12 cellular contexts compared by ENCODE assay signal in genomic region chr20:40564997-40565680, GRCh38.
DNase-seq lines count a peak whose midpoint lies in the region; ATAC-seq and TF ChIP-seq lines count a peak whose summit lies in the region.
"Had no signal": no experiment of that assay in that cellular context is flagged by ENCODE, and none has a peak within 500 bp of the region (broad histone marks: within the 10 kb centered on the region; RNA-seq: fewer than 3 reads in every experiment).

No MANE protein-coding gene starts in this region.

- H3K4me2 ChIP-seq in osteoblast (ENCODE audit: insufficient read depth, low read length) = peak overlapping the region; percentile 7

- DNase-seq in Calu3 (peak; percentile 49), NCI-H226 (peak; percentile 47), epidermal melanocyte (ENCODE audit: insufficient read length, low spot score) (peak; percentile 40), osteoblast (ENCODE audit: insufficient read length, low spot score, missing footprints) (peak; percentile 89), BE2C (no peak), SKM-1 (lab: John Stamatoyannopoulos, UW; ENCODE audit: unreplicated experiment) (no peak), NCI-H510A (lab: John Stamatoyannopoulos, UW) (no peak)
- DNase-seq: GOT3, NCI-H2081, transverse colon had no signal

- H3K9me3 Mint-ChIP-seq in Calu3 (ENCODE audit: low read depth, unreplicated experiment) = no peaks in the 10 kb centered on the region

- no TSS peak for BruUV-seq in Calu3 (replicated peaks; lab: Mats Ljungman, UMichigan)

- H3K9me3 ChIP-seq in osteoblast (ENCODE audit: low read depth, low read length) (no peaks in the 10 kb centered on the region), BE2C (no peaks in the 10 kb centered on the region)
- H3K9me3 ChIP-seq: ascending aorta, transverse colon had no signal

- H3K4me3 ChIP-seq in osteoblast (ENCODE audit: insufficient read depth, low read length) (no peak overlapping the region), BE2C (ENCODE audit: low read depth, low read length) (no peak overlapping the region)
- H3K4me3 ChIP-seq: ascending aorta, transverse colon had no signal

- no peaks in the 10 kb centered on the region for H4K20me1 ChIP-seq in osteoblast (ENCODE audit: insufficient read depth, low read length)

- peaks cover 7% of the 10 kb centered on the region for H3K36me3 Mint-ChIP-seq in Calu3 (ENCODE audit: insufficient read depth, unreplicated experiment)

- no peak for ATAC-seq in HG03280 (IDR thresholded peaks at IDR 0.05; ENCODE audit: unreplicated experiment)

- intact Hi-C loops in Calu3 (cut with micrococcal nuclease; ENCODE audit: unreplicated experiment) = loop anchor here (5.0 kb wide), 1 partner anchor 47 kb away; no protein-coding TSS in a partner anchor

- H3K27me3 ChIP-seq in osteoblast (ENCODE audit: insufficient read depth, low read length) = no peaks in the 10 kb centered on the region
- H3K27me3 ChIP-seq in BE2C = no peaks in the 10 kb centered on the region
- H3K27me3 ChIP-seq: ascending aorta, transverse colon had no signal

- H3K36me3 ChIP-seq in osteoblast (ENCODE audit: insufficient read depth, low read length) (no peaks in the 10 kb centered on the region), BE2C (no peaks in the 10 kb centered on the region)
- H3K36me3 ChIP-seq: ascending aorta, transverse colon had no signal

- peaks cover 12% of the 10 kb centered on the region for H3K4me1 ChIP-seq in osteoblast (ENCODE audit: insufficient read depth, low read length)
- no peaks in the 10 kb centered on the region for H3K4me1 ChIP-seq in BE2C

- peaks cover 32% of the 10 kb centered on the region for H3K4me1 Mint-ChIP-seq in Calu3 (ENCODE audit: low read depth, unreplicated experiment)

- H3K4me3 Mint-ChIP-seq in Calu3 (ENCODE audit: low read depth, unreplicated experiment) = peak overlapping the region; percentile 5

- peak overlapping the region; percentile 65 for H3K27ac Mint-ChIP-seq in Calu3 (ENCODE audit: unreplicated experiment)

- CTCF ChIA-PET in Calu3 (lab: Charles Lee) = interaction anchor here (0.6 to 0.9 kb wide), 2 partner anchors 113 kb away, joined by 3 to 4 read pairs; no protein-coding TSS in a partner anchor

- no peak overlapping the region for H3K27ac ChIP-seq in osteoblast (ENCODE audit: low read depth, low read length)
- H3K27ac ChIP-seq: ascending aorta, transverse colon had no signal

- H3K27me3 Mint-ChIP-seq in Calu3 (ENCODE audit: unreplicated experiment) = no peaks in the 10 kb centered on the region

- no peaks in the 10 kb centered on the region for H3K79me2 ChIP-seq in osteoblast (ENCODE audit: insufficient read depth, low read length)

- no peak for TF ChIP-seq CTCF in Calu3 (IDR thresholded peaks at IDR 0.05; ENCODE audit: unreplicated experiment)
- TF ChIP-seq CTCF in osteoblast (IDR thresholded peaks at IDR 0.05; ENCODE audit: extremely low read depth, low read depth, low read length) = no peak
- no peak for TF ChIP-seq CTCF in BE2C (IDR thresholded peaks at IDR 0.05; ENCODE audit: low read depth, low read length)

- no peak overlapping the region for H2AFZ ChIP-seq in osteoblast (ENCODE audit: low read length)

Comparison
In these comparisons a context has a peak if more than half of its experiments do, and no peak if none do; other contexts are left out.
1. DNase-seq: peak in Calu3 (single experiment), NCI-H226 (single experiment), epidermal melanocyte (single experiment) and osteoblast (single experiment); none in BE2C (single experiment), SKM-1 (single experiment) and NCI-H510A (single experiment).